In the genomic region with DNA sequence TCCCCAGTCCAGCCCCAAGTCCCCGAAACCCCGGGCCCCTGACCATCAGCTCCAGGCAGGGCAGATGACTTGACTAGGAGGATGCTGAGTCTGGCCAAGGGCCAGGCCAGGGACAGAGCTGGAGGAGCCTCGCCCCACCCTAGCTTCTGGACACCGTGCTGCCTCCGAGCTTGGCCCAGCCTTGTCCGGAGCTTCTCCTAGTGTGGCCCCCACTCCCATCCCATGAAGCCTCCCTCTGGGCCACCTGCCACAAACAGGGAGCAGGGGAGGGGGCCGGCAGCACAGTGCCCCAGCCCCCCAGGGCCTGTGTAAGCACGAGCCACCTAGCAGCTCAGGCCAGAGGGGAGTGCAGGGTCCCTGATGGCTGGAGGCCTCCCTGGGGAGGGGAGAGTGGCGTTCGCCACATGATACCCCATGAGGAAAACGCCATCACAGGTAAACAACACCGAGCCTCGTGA, we compare ENCODE assay signal across 35 cellular contexts. TPM values are rescaled to one million over a fixed set of nuclear protein-coding genes. Genes with fewer than 3 reads are reported as not detected.
"Had no signal": no experiment of that assay in that cellular context is flagged by ENCODE, and none has a peak within 500 bp of the region (broad histone marks: within the 10 kb centered on the region; RNA-seq: fewer than 3 reads in every experiment).

No MANE protein-coding gene starts in this region.

- H3K27ac Mint-ChIP-seq: activated B cell treated with CpG ODN at 0.5 μM for 24 hours; activated CD4-positive, alpha-beta memory T cell treated with anti-CD3 and anti-CD28 coated beads for 36 hours; activated naive CD4-positive, alpha-beta T cell treated with anti-CD3 and anti-CD28 coated beads, Interleukin-2, amount 10 ng/mL, durations not matched to agents 7 days and 5 days; activated naive CD8-positive, alpha-beta T cell; activated naive CD8-positive, alpha-beta T cell treated with anti-CD3 and anti-CD28 coated beads, Interleukin-2, amount 50 U/mL, for 24 hours; IgD-negative memory B cell; T-helper 1 cell treated with Interleukin-12 subunit alpha and Interleukin-12 subunit beta and Interleukin-4 antibody, amounts not matched to agents 30 μg/mL and 1 μg/mL, for 36 hours had no signal

- H3K4me3 ChIP-seq: MG63 had no signal

- H3K27ac ChIP-seq: VCaP had no signal

- H3K9me3 ChIP-seq: MG63 had no signal

- H3K36me3 ChIP-seq: MG63 had no signal

- H3K36me3 Mint-ChIP-seq: activated CD4-positive, alpha-beta memory T cell treated with anti-CD3 and anti-CD28 coated beads for 36 hours; activated naive CD4-positive, alpha-beta T cell treated with anti-CD3 and anti-CD28 coated beads, Interleukin-2, amount 10 ng/mL, durations not matched to agents 7 days and 5 days; activated naive CD8-positive, alpha-beta T cell; IgD-negative memory B cell had no signal

- ATAC-seq: activated naive CD8-positive, alpha-beta T cell treated with anti-CD3 and anti-CD28 coated beads, Interleukin-2, amount 50 U/mL, for 24 hours; activated T-cell treated with anti-CD3 and anti-CD28 coated beads, Interleukin-2, amount 50 U/mL, for 4 hours; Panc1 had no signal

- H3K9me3 Mint-ChIP-seq: activated B cell treated with CpG ODN at 0.5 μM for 24 hours; activated CD4-positive, alpha-beta memory T cell treated with anti-CD3 and anti-CD28 coated beads for 36 hours; activated naive CD4-positive, alpha-beta T cell treated with anti-CD3 and anti-CD28 coated beads, Interleukin-2, amount 10 ng/mL, durations not matched to agents 7 days and 5 days; activated T-cell treated with anti-CD3 and anti-CD28 coated beads, Interleukin-2, amount 50 U/mL, for 4 hours; IgD-negative memory B cell; T-helper 1 cell treated with Interleukin-12 subunit alpha and Interleukin-12 subunit beta and Interleukin-4 antibody, amounts not matched to agents 30 μg/mL and 1 μg/mL, for 36 hours had no signal

- DNase-seq: activated B cell treated with CpG ODN at 0.5 μM for 24 hours; activated CD4-positive, alpha-beta memory T cell treated with anti-CD3 and anti-CD28 coated beads for 36 hours; activated CD4-positive, alpha-beta T cell treated with anti-CD3 and anti-CD28 coated beads for 4 hours; activated CD4-positive, alpha-beta T cell treated with anti-CD3 and anti-CD28 coated beads, Interleukin-2, amount 50 U/mL, for 1 hour; activated CD4-positive, CD25-positive, alpha-beta regulatory T cell treated with anti-CD3 and anti-CD28 coated beads, Interleukin-2, amount 50 U/mL, for 72 hours; activated CD8-positive, alpha-beta memory T cell treated with anti-CD3 and anti-CD28 coated beads, Interleukin-2, amount 50 U/mL, for 4 hours; activated effector memory CD4-positive, alpha-beta T cell treated with Interleukin-2 at 50 U/mL for 16 hours; activated naive CD4-positive, alpha-beta T cell treated with anti-CD3 and anti-CD28 coated beads, Interleukin-2, amount 10 ng/mL, durations not matched to agents 7 days and 5 days; activated naive CD8-positive, alpha-beta T cell treated with anti-CD3 and anti-CD28 coated beads, Interleukin-2, amount 50 U/mL, for 24 hours; activated T-cell treated with anti-CD3 and anti-CD28 coated beads for 4 hours; activated T-cell treated with anti-CD3 and anti-CD28 coated beads, Interleukin-2, amount 50 U/mL, for 4 hours; anterior cingulate cortex; caudate nucleus; Kasumi-1; KG1; MG63; NCI-H1048; NCI-H1105 treated with DMSO at 0.1 percent for 48 hours; NCI-H1436; NCI-H1694; NCI-H1930; NCI-H2081 treated with DMSO at 0.1 percent for 48 hours; NCI-H226; NCI-H446 treated with DMSO at 0.1 percent for 48 hours; NCI-H524; SIG-M5 had no signal

- H3K4me3 Mint-ChIP-seq: activated B cell treated with CpG ODN at 0.5 μM for 24 hours; activated CD4-positive, alpha-beta memory T cell treated with anti-CD3 and anti-CD28 coated beads for 36 hours; activated naive CD4-positive, alpha-beta T cell treated with anti-CD3 and anti-CD28 coated beads, Interleukin-2, amount 10 ng/mL, durations not matched to agents 7 days and 5 days; activated naive CD8-positive, alpha-beta T cell; activated naive CD8-positive, alpha-beta T cell treated with anti-CD3 and anti-CD28 coated beads, Interleukin-2, amount 50 U/mL, for 24 hours; activated T-cell treated with anti-CD3 and anti-CD28 coated beads, Interleukin-2, amount 50 U/mL, for 4 hours; brain; IgD-negative memory B cell; T-helper 1 cell treated with Interleukin-12 subunit alpha and Interleukin-12 subunit beta and Interleukin-4 antibody, amounts not matched to agents 30 μg/mL and 1 μg/mL, for 36 hours had no signal

RNA-seq across cellular contexts. Expression of a gene that starts 5.3 kb away (rescaled TPM):
- polyA plus RNA-seq: IgD-negative memory B cell had no signal

RNA-seq across cellular contexts. Expression of a gene that starts 21.1 kb away (rescaled TPM):
- total RNA-seq: activated B cell treated with CpG ODN at 0.5 μM for 24 hours; activated CD4-positive, alpha-beta memory T cell treated with anti-CD3 and anti-CD28 coated beads for 36 hours; activated T-cell treated with anti-CD3 and anti-CD28 coated beads, Interleukin-2, amount 50 U/mL, for 4 hours; bronchial epithelial cell had no signal

RNA-seq across cellular contexts. Expression of a gene that starts 43.6 kb away (rescaled TPM):
- total RNA-seq: SK-MEL-5 had no signal

RNA-seq across cellular contexts. Expression of a gene that starts 54.0 kb away (rescaled TPM):
- total RNA-seq: activated CD4-positive, alpha-beta memory T cell treated with anti-CD3 and anti-CD28 coated beads for 36 hours; activated T-cell treated with anti-CD3 and anti-CD28 coated beads, Interleukin-2, amount 50 U/mL, for 4 hours; RPMI7951; SK-MEL-5 had no signal
